ENCODE assay signal across 9 cellular contexts in the genomic region with DNA sequence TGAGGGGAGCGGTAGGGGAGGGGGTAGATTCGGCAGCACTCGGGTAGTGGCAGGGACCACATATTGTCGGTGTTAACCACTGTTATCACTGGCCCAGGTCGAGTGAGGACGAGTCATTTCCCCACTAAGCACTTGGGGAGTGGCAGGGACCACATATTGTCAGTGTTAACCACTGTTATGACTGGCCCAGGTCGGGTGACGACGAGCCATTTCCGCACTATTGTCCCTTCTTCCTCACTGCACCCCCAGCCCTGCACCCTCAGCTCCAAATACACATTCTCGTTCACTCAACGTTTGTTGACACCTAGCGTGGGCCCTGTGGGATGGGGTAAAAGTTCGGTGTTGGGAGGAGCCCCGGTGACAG. TPM values are rescaled to one million over a fixed set of nuclear protein-coding genes. Genes with fewer than 3 reads are reported as not detected.
A peak's percentile ranks its signal among the peaks of the same experiment; 100 is the strongest.
DNase-seq lines count a peak whose midpoint lies in the region; ATAC-seq and TF ChIP-seq lines count a peak whose summit lies in the region.
"Had no signal": no experiment of that assay in that cellular context is flagged by ENCODE, and none has a peak within 500 bp of the region (broad histone marks: within the 10 kb centered on the region; RNA-seq: fewer than 3 reads in every experiment).

No MANE protein-coding gene starts in this region.

- H3K36me3 Mint-ChIP-seq in activated T-helper 17 cell treated with anti-CD3 and anti-CD28 coated beads, Interleukin-2, amount 50 U/mL, for 72 hours (ENCODE audit: low read depth): peaks cover 42% of the 10 kb centered on the region

- H3K79me2 ChIP-seq in DND-41 (ENCODE audit: insufficient read depth, low read length): peaks cover 22% of the 10 kb centered on the region
- H3K79me2 ChIP-seq in MM.1S (ENCODE audit: low read length): peaks cover 16% of the 10 kb centered on the region; the same call in 1 of the 2 replicates
- peaks cover 21% of the 10 kb centered on the region for H3K79me2 ChIP-seq in smooth muscle cell (ENCODE audit: low read depth)

- no peak for TF ChIP-seq CTCF in DND-41 (IDR thresholded peaks at IDR 0.05; ENCODE audit: borderline replicate concordance, extremely low read depth, low read length, poor library complexity, severe bottlenecking)
- no peak for TF ChIP-seq CTCF in MM.1S (IDR thresholded peaks at IDR 0.05; ENCODE audit: low read length)
- TF ChIP-seq CTCF in cardiac muscle cell (IDR thresholded peaks at IDR 0.05; ENCODE audit: low read depth, low read length): no peak
- TF ChIP-seq CTCF in smooth muscle cell (IDR thresholded peaks at IDR 0.05; ENCODE audit: borderline replicate concordance, insufficient read depth, poor library complexity, severe bottlenecking): no peak

- H3F3A ChIP-seq in MM.1S (ENCODE audit: insufficient read depth, low read length): peaks cover 8% of the 10 kb centered on the region; the same call in 1 of the 2 replicates
- H3F3A ChIP-seq in smooth muscle cell (ENCODE audit: low read depth): no peaks in the 10 kb centered on the region

- no peaks in the 10 kb centered on the region for H3K9me3 Mint-ChIP-seq in activated T-helper 17 cell treated with anti-CD3 and anti-CD28 coated beads, Interleukin-2, amount 50 U/mL, for 72 hours

- H3K27me3 Mint-ChIP-seq in activated T-helper 17 cell treated with anti-CD3 and anti-CD28 coated beads, Interleukin-2, amount 50 U/mL, for 72 hours: no peaks in the 10 kb centered on the region

- H3K9me3 ChIP-seq in DND-41 (ENCODE audit: insufficient read depth, low read length, severe bottlenecking): no peaks in the 10 kb centered on the region
- no peaks in the 10 kb centered on the region for H3K9me3 ChIP-seq in MM.1S (replicated peaks; ENCODE audit: insufficient read depth, low read length)
- no peaks in the 10 kb centered on the region for H3K9me3 ChIP-seq in cardiac muscle cell (ENCODE audit: low read depth)
- H3K9me3 ChIP-seq in smooth muscle cell (replicated peaks; ENCODE audit: low read depth): no peaks in the 10 kb centered on the region

- H3K9me2 ChIP-seq in MM.1S (replicated peaks; ENCODE audit: insufficient read depth, low read length): no peaks in the 10 kb centered on the region

- H3K27ac ChIP-seq in DND-41 (ENCODE audit: low read length) (peak overlapping the region; percentile 79), MM.1S (ENCODE audit: low read length) (peak overlapping the region; percentile 79; the same call in 1 of the 2 replicates), cardiac muscle cell (peak overlapping the region; percentile 89), smooth muscle cell (ENCODE audit: low read depth) (peak overlapping the region; percentile 45)

- H4K20me1 ChIP-seq in DND-41 (ENCODE audit: insufficient read depth, low read length) (no peaks in the 10 kb centered on the region), MM.1S (ENCODE audit: insufficient read depth, low read length) (no peaks in the 10 kb centered on the region), smooth muscle cell (ENCODE audit: low read depth) (no peaks in the 10 kb centered on the region)

- peaks cover 12% of the 10 kb centered on the region for H3K36me3 ChIP-seq in DND-41 (ENCODE audit: insufficient read depth, low read length)
- H3K36me3 ChIP-seq in MM.1S (replicated peaks; ENCODE audit: insufficient read depth, low read length): no peaks in the 10 kb centered on the region
- H3K36me3 ChIP-seq in cardiac muscle cell: no peaks in the 10 kb centered on the region
- H3K36me3 ChIP-seq in smooth muscle cell (ENCODE audit: low read depth): no peaks in the 10 kb centered on the region

- H3K27ac Mint-ChIP-seq in activated T-helper 17 cell treated with anti-CD3 and anti-CD28 coated beads, Interleukin-2, amount 50 U/mL, for 72 hours: peak overlapping the region; percentile 98

- peak overlapping the region; percentile 90 for H2AFZ ChIP-seq in DND-41 (ENCODE audit: low read depth, low read length)
- H2AFZ ChIP-seq in MM.1S (ENCODE audit: low read length): peak overlapping the region; percentile 94
- peak overlapping the region; percentile 86 for H2AFZ ChIP-seq in smooth muscle cell (ENCODE audit: low read depth)

- 36% methylated on average over 15 of the region's 15 CpGs for WGBS in smooth muscle cell (ENCODE audit: low lambda C conversion rate)

- H3K4me2 ChIP-seq in DND-41 (ENCODE audit: insufficient read depth, low read length) (peak overlapping the region; percentile 83), MM.1S (ENCODE audit: low read depth, low read length) (peak overlapping the region; percentile 74), smooth muscle cell (peak overlapping the region; percentile 83)

- H3K4me3 ChIP-seq in DND-41 (ENCODE audit: low read depth in 1 of 2, low read length in 2 of 2) (peak overlapping the region; percentile 14 to 64; a peak in 3 of 4 replicates), MM.1S (ENCODE audit: low read length) (peak overlapping the region; percentile 87), cardiac muscle cell (peak overlapping the region; percentile 68), smooth muscle cell (peak overlapping the region; percentile 80)

- peak overlapping the region; percentile 74 for H3K9ac ChIP-seq in DND-41 (ENCODE audit: low read depth, low read length)
- H3K9ac ChIP-seq in MM.1S (ENCODE audit: low read length): peak overlapping the region; percentile 82; the same call in 1 of the 2 replicates
- peak overlapping the region; percentile 89 for H3K9ac ChIP-seq in smooth muscle cell (ENCODE audit: low read depth)

- H3K4me1 Mint-ChIP-seq in activated T-helper 17 cell treated with anti-CD3 and anti-CD28 coated beads, Interleukin-2, amount 50 U/mL, for 72 hours: peaks cover 15% of the 10 kb centered on the region

- DNase-seq in DND-41 (no peak), MM.1S (no peak), cardiac muscle cell (ENCODE audit: low read depth in 1 of 2, low spot score in 1 of 2) (no peak), smooth muscle cell (lab: John Stamatoyannopoulos, UW; ENCODE audit: unreplicated experiment) (no peak), GDM1 (lab: John Stamatoyannopoulos, UW) (no peak), amniotic stem cell (lab: John Stamatoyannopoulos, UW) (no peak)

- ATAC-seq in DND-41 (ENCODE audit: insufficient read depth, low read depth) (peak; percentile 15), GM21717 (IDR thresholded peaks at IDR 0.05; ENCODE audit: unreplicated experiment) (peak; percentile 53)
- peak; percentile 86 for ATAC-seq in activated T-helper 17 cell treated with anti-CD3 and anti-CD28 coated beads, Interleukin-2, amount 50 U/mL, for 72 hours (replicated peaks)

- H3K27me3 ChIP-seq in DND-41 (ENCODE audit: insufficient read depth, low read length, poor library complexity) (no peaks in the 10 kb centered on the region), MM.1S (replicated peaks; ENCODE audit: insufficient read depth, low read length) (no peaks in the 10 kb centered on the region), cardiac muscle cell (no peaks in the 10 kb centered on the region), smooth muscle cell (ENCODE audit: low read depth) (peaks cover 3% of the 10 kb centered on the region)

- H3K4me1 ChIP-seq in DND-41 (ENCODE audit: insufficient read depth, low read length): peaks cover 30% of the 10 kb centered on the region
- 0 out of 2 replicates have a peak, but pooled peaks cover 4% of the 10 kb centered on the region for H3K4me1 ChIP-seq in MM.1S (ENCODE audit: low read length)
- H3K4me1 ChIP-seq in cardiac muscle cell (ENCODE audit: low read depth): peaks cover 5% of the 10 kb centered on the region
- peaks cover 9% of the 10 kb centered on the region for H3K4me1 ChIP-seq in smooth muscle cell (ENCODE audit: low read depth)

- H3K4me3 Mint-ChIP-seq in activated T-helper 17 cell treated with anti-CD3 and anti-CD28 coated beads, Interleukin-2, amount 50 U/mL, for 72 hours: peak overlapping the region; percentile 95

RNA-seq across cellular contexts. Expression of a gene that starts 0.5 kb away (rescaled TPM):
- total RNA-seq in activated T-helper 17 cell treated with anti-CD3 and anti-CD28 coated beads, Interleukin-2, amount 50 U/mL, for 72 hours: 10 to 100 TPM in 1 of 2 donors, 1 to 10 TPM in 1; 9.9 to 29.0 TPM
- total RNA-seq in cardiac muscle cell (11.1 and 18.6 TPM in 2 replicates), smooth muscle cell (28.3 and 33.5 TPM in 2 replicates)
- polyA plus RNA-seq in cardiac muscle cell (22.9 and 26.5 TPM in 2 replicates), smooth muscle cell (17.9 and 18.2 TPM in 2 replicates)

RNA-seq across cellular contexts. Expression of a gene that starts 35.5 kb away (rescaled TPM):
- total RNA-seq in activated T-helper 17 cell treated with anti-CD3 and anti-CD28 coated beads, Interleukin-2, amount 50 U/mL, for 72 hours: 10 to 100 TPM; 38.9 to 53.3 TPM
- 25.0 and 29.4 TPM in 2 replicates for total RNA-seq in cardiac muscle cell
- polyA plus RNA-seq in cardiac muscle cell: 9.3 and 14.8 TPM in 2 replicates
- total RNA-seq in smooth muscle cell: 54.7 and 58.8 TPM in 2 replicates
- polyA plus RNA-seq in smooth muscle cell: 19.0 and 25.2 TPM in 2 replicates

RNA-seq across cellular contexts. Expression of a gene that starts 43.1 kb away (rescaled TPM):
- total RNA-seq in activated T-helper 17 cell treated with anti-CD3 and anti-CD28 coated beads, Interleukin-2, amount 50 U/mL, for 72 hours: not detected
- not detected in 2 replicates for total RNA-seq in cardiac muscle cell
- not detected in 2 replicates for polyA plus RNA-seq in cardiac muscle cell
- total RNA-seq in smooth muscle cell: not detected in 2 replicates
- not detected in 2 replicates for polyA plus RNA-seq in smooth muscle cell
- total RNA-seq: activated CD8-positive, alpha-beta memory T cell treated with anti-CD3 and anti-CD28 coated beads for 36 hours had no signal

Comparison
In these comparisons a context has a peak if more than half of its experiments do, and no peak if none do; other contexts are left out.
1. ATAC-seq: peak in every context shown above with its lines; median percentile 86 in activated T-helper 17 cell treated with anti-CD3 and anti-CD28 coated beads, Interleukin-2, amount 50 U/mL, for 72 hours; 53 in GM21717; 15 in DND-41.